ENCODE assay signal across 10 cellular contexts in the genomic region with DNA sequence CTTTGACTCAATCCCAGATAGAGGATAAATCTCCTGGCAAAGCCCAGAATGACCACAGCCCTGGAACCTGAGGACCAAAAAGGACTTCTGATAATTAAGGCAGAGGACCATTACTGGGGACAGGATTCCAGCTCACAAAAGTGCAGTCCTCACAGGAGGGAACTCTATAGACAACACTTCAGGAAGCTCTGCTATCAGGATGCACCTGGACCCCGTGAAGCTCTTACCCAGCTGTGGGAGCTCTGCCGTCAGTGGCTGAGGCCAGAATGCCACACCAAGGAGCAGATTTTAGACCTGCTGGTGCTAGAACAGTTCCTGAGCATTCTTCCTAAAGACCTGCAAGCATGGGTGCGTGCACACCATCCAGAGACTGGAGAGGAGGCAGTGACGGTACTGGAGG. TPM values are rescaled to one million over a fixed set of nuclear protein-coding genes. Genes with fewer than 3 reads are reported as not detected.
DNase-seq lines count a peak whose midpoint lies in the region; ATAC-seq and TF ChIP-seq lines count a peak whose summit lies in the region.
"Had no signal": no experiment of that assay in that cellular context is flagged by ENCODE, and none has a peak within 500 bp of the region (broad histone marks: within the 10 kb centered on the region; RNA-seq: fewer than 3 reads in every experiment).

No MANE protein-coding gene starts in this region.

- no TSS peak for BruUV-seq in HCT116 (replicated peaks; lab: Mats Ljungman, UMichigan)

- peaks cover 58% of the 10 kb centered on the region for H3K4me1 Mint-ChIP-seq in CD4-positive, alpha-beta T cell (ENCODE audit: low read depth)
- H3K4me1 Mint-ChIP-seq in activated T-helper 2 cell treated with anti-CD3 and anti-CD28 coated beads, Interferon-gamma antibody, Interleukin-2, Interleukin-4, amounts not matched to agents 10 μg/mL and 5 μg/mL and 100 μg/mL, durations not matched to agents 14 hours and 24 hours and 36 hours (ENCODE audit: low read depth), result peaks cover 36% of the 10 kb centered on the region
- H3K4me1 Mint-ChIP-seq in naive thymus-derived CD4-positive, alpha-beta T cell, result peaks cover 35 to 63% (median 52%) of the 10 kb centered on the region in 7 donors

- H3K9ac ChIP-seq in HCT116 (ENCODE audit: low read length), result peak overlapping the region; percentile 60
- peak overlapping the region in 1 of 2 donors; percentile 77 for H3K9ac ChIP-seq in colonic mucosa (ENCODE audit: low read depth in 2 of 2, low read length in 2 of 2)

- H3K27me3 ChIP-seq in CD4-positive, alpha-beta T cell (ENCODE audit: control insufficient read depth, insufficient read depth, low read length), result no peaks in the 10 kb centered on the region
- H3K27me3 ChIP-seq in HCT116 (ENCODE audit: insufficient read depth, low read length), result no peaks in the 10 kb centered on the region
- H3K27me3 ChIP-seq in naive thymus-derived CD4-positive, alpha-beta T cell (ENCODE audit: control insufficient read depth in 2 of 2, insufficient read depth in 2 of 2, low read length in 2 of 2), result no peaks in the 10 kb centered on the region
- no peaks in the 10 kb centered on the region for H3K27me3 ChIP-seq in colonic mucosa

- H3K9me2 ChIP-seq in HCT116 (ENCODE audit: insufficient read depth), result no peaks in the 10 kb centered on the region

- peak in 1 of 10 experiments; percentile 26 for DNase-seq in CD4-positive, alpha-beta T cell
- no peak for DNase-seq in HCT116 (ENCODE audit: low read depth, low spot score)
- no peak for DNase-seq in activated T-helper 2 cell treated with anti-CD3 and anti-CD28 coated beads, Interferon-gamma antibody, Interleukin-2, Interleukin-4, amounts not matched to agents 10 μg/mL and 5 μg/mL and 100 μg/mL, durations not matched to agents 14 hours and 24 hours and 36 hours (ENCODE audit: low spot score)
- peak in 5 of 9 donors; percentile 11 to 28 (median 15) for DNase-seq in naive thymus-derived CD4-positive, alpha-beta T cell
- DNase-seq in colonic mucosa, result no peak
- DNase-seq in COLO829 (ENCODE audit: low spot score), result no peak
- DNase-seq: effector CD8-positive, alpha-beta T cell; retina had no signal

- peak overlapping the region; percentile 83 for H3K4me3 Mint-ChIP-seq in CD4-positive, alpha-beta T cell
- peak overlapping the region; percentile 92 for H3K4me3 Mint-ChIP-seq in activated T-helper 2 cell treated with anti-CD3 and anti-CD28 coated beads, Interferon-gamma antibody, Interleukin-2, Interleukin-4, amounts not matched to agents 10 μg/mL and 5 μg/mL and 100 μg/mL, durations not matched to agents 14 hours and 24 hours and 36 hours (ENCODE audit: low read depth)
- peak overlapping the region; percentile 80 to 98 (median 95) for H3K4me3 Mint-ChIP-seq in naive thymus-derived CD4-positive, alpha-beta T cell

- H4K20me1 ChIP-seq in HCT116 (ENCODE audit: insufficient read depth), result no peaks in the 10 kb centered on the region

- H3K27me3 Mint-ChIP-seq in CD4-positive, alpha-beta T cell, result no peaks in the 10 kb centered on the region
- H3K27me3 Mint-ChIP-seq in activated T-helper 2 cell treated with anti-CD3 and anti-CD28 coated beads, Interferon-gamma antibody, Interleukin-2, Interleukin-4, amounts not matched to agents 10 μg/mL and 5 μg/mL and 100 μg/mL, durations not matched to agents 14 hours and 24 hours and 36 hours (ENCODE audit: low read depth), result no peaks in the 10 kb centered on the region
- H3K27me3 Mint-ChIP-seq in naive thymus-derived CD4-positive, alpha-beta T cell, result no peaks in the 10 kb centered on the region

- peaks cover 62% of the 10 kb centered on the region for H3K79me2 ChIP-seq in HCT116 (ENCODE audit: insufficient read depth, low read length)

- CTCF ChIA-PET in CD4-positive, alpha-beta T cell (lab: Charles Lee), result interaction anchor here (1.0 to 2.3 kb wide), 2 partner anchors 17 to 20 kb away, joined by 3 to 7 read pairs; partner anchors contain the start of gene ZKSCAN8
- CTCF ChIA-PET in HCT116 (lab: Charles Lee), result no interaction called here
- CTCF ChIA-PET in naive thymus-derived CD4-positive, alpha-beta T cell (lab: Charles Lee), result interaction anchor here (0.7 to 2.1 kb wide), 3 partner anchors 11 to 231 kb away, joined by 3 to 4 read pairs (median 4); no protein-coding TSS in a partner anchor

- RAD21 ChIA-PET in HCT116 (lab: Charles Lee; ENCODE audit: low non-redundant PET in 1 of 2, low total read pairs in 2 of 2, uncharacterized antibody in 2 of 2, unreplicated experiment in 2 of 2), result no interaction called here

- no peak for TF ChIP-seq CTCF in CD4-positive, alpha-beta T cell (IDR thresholded peaks at IDR 0.05)
- no peak for TF ChIP-seq CTCF in HCT116 (IDR thresholded peaks at IDR 0.05 in 2 of 3, conservative IDR thresholded peaks at IDR 0.05 in 1 of 3; ENCODE audit: borderline replicate concordance in 1 of 3, insufficient read depth in 1 of 3, low read depth in 2 of 3, low read length in 2 of 3)
- TF ChIP-seq CTCF in colonic mucosa (IDR thresholded peaks at IDR 0.05), result no peak

- no peaks in the 10 kb centered on the region for H3K9me3 ChIP-seq in CD4-positive, alpha-beta T cell (ENCODE audit: control insufficient read depth, low read length)
- no peaks in the 10 kb centered on the region for H3K9me3 ChIP-seq in HCT116 (ENCODE audit: control insufficient read depth in 1 of 2, insufficient read depth in 1 of 2, low read depth in 1 of 2, low read length in 2 of 2)
- H3K9me3 ChIP-seq in naive thymus-derived CD4-positive, alpha-beta T cell (ENCODE audit: control insufficient read depth in 2 of 3, low read length in 3 of 3), result no peaks in the 10 kb centered on the region
- H3K9me3 ChIP-seq in colonic mucosa, result no peaks in the 10 kb centered on the region

- peaks cover 7 to 12% of the 10 kb centered on the region in 2 experiments; a peak in 2 of 4 replicates for H3K4me1 ChIP-seq in HCT116 (ENCODE audit: control insufficient read depth in 1 of 2, insufficient read depth in 2 of 2, low read length in 2 of 2)
- peaks cover 12 to 16% of the 10 kb centered on the region in 2 donors for H3K4me1 ChIP-seq in naive thymus-derived CD4-positive, alpha-beta T cell (ENCODE audit: control insufficient read depth in 2 of 2, insufficient read depth in 2 of 2, low read length in 2 of 2)
- H3K4me1 ChIP-seq in colonic mucosa, result peaks cover 3% of the 10 kb centered on the region

- intact Hi-C loops in CD4-positive, alpha-beta T cell (cut with DNase I, micrococcal nuclease), result loop anchor here in 1 of 2 experiments (1.0 kb wide), 3 partner anchors 12 to 44 kb away; partner anchors contain the start of gene ZKSCAN8
- intact Hi-C loops in HCT116 (cut with micrococcal nuclease) (loop anchor here (2.0 kb wide), 1 partner anchor 15 kb away; the partner anchor contains the start of gene ZKSCAN8), colonic mucosa (cut with DNase I) (no loop called here)
- intact Hi-C loops in activated T-helper 2 cell treated with anti-CD3 and anti-CD28 coated beads, Interferon-gamma antibody, Interleukin-2, Interleukin-4, amounts not matched to agents 10 μg/mL and 5 μg/mL and 100 μg/mL, durations not matched to agents 14 hours and 24 hours and 36 hours (cut with micrococcal nuclease), result loop anchor here (2.0 kb wide), 1 partner anchor 21 kb away; no protein-coding TSS in a partner anchor
- intact Hi-C loops in naive thymus-derived CD4-positive, alpha-beta T cell (cut with micrococcal nuclease), result no loop called here

- H3K4me2 ChIP-seq in HCT116 (ENCODE audit: low read length), result peak overlapping the region; percentile 76

- no peak overlapping the region for H2AFZ ChIP-seq in HCT116 (ENCODE audit: low read depth, low read length, poor library complexity, severe bottlenecking)

- peak overlapping the region; percentile 84 for H3K27ac ChIP-seq in CD4-positive, alpha-beta T cell (ENCODE audit: low read depth, low read length)
- H3K27ac ChIP-seq in HCT116 (ENCODE audit: low read depth, low read length) (no peak overlapping the region), colonic mucosa (no peak overlapping the region)
- H3K27ac ChIP-seq in naive thymus-derived CD4-positive, alpha-beta T cell (ENCODE audit: low read depth, low read length), result peak overlapping the region; percentile 93

- TF ChIP-seq RAD21 in HCT116 (IDR thresholded peaks at IDR 0.05; ENCODE audit: low read depth), result no peak

- H3K36me3 Mint-ChIP-seq in CD4-positive, alpha-beta T cell (ENCODE audit: low read depth), result peaks cover 50% of the 10 kb centered on the region
- peaks cover 46% of the 10 kb centered on the region for H3K36me3 Mint-ChIP-seq in activated T-helper 2 cell treated with anti-CD3 and anti-CD28 coated beads, Interferon-gamma antibody, Interleukin-2, Interleukin-4, amounts not matched to agents 10 μg/mL and 5 μg/mL and 100 μg/mL, durations not matched to agents 14 hours and 24 hours and 36 hours (ENCODE audit: low read depth)
- H3K36me3 Mint-ChIP-seq in naive thymus-derived CD4-positive, alpha-beta T cell, result peaks cover 0 to 31% (median 6%) of the 10 kb centered on the region in 5 donors

- no peak for TF ChIP-seq POLR2A in HCT116 (IDR thresholded peaks at IDR 0.05; ENCODE audit: borderline replicate concordance, extremely low read depth, insufficient read depth, insufficient read length)

- peak overlapping the region; percentile 95 for H3K27ac Mint-ChIP-seq in CD4-positive, alpha-beta T cell
- H3K27ac Mint-ChIP-seq in activated T-helper 2 cell treated with anti-CD3 and anti-CD28 coated beads, Interferon-gamma antibody, Interleukin-2, Interleukin-4, amounts not matched to agents 10 μg/mL and 5 μg/mL and 100 μg/mL, durations not matched to agents 14 hours and 24 hours and 36 hours, result peak overlapping the region; percentile 75
- peak overlapping the region; percentile 83 to 99 (median 96) for H3K27ac Mint-ChIP-seq in naive thymus-derived CD4-positive, alpha-beta T cell

- peak; percentile 30 for ATAC-seq in CD4-positive, alpha-beta T cell (ENCODE audit: poor library complexity)
- ATAC-seq in HCT116 (no peak), HG02588 (IDR thresholded peaks at IDR 0.05; ENCODE audit: unreplicated experiment) (no peak), HG03442 (IDR thresholded peaks at IDR 0.05; ENCODE audit: unreplicated experiment) (no peak)
- peak; percentile 33 for ATAC-seq in naive thymus-derived CD4-positive, alpha-beta T cell

- POLR2A ChIA-PET in CD4-positive, alpha-beta T cell (lab: Charles Lee), result interaction anchor here (0.9 to 3.0 kb wide), 10 partner anchors 11 to 287 kb away, joined by 3 to 71 read pairs (median 4); partner anchors contain the start of genes ZKSCAN3, ZKSCAN8 and ZSCAN26
- POLR2A ChIA-PET in HCT116 (lab: Charles Lee), result interaction anchor here (1.2 to 2.7 kb wide), 2 partner anchors 15 to 16 kb away, joined by 5 to 21 read pairs; partner anchors contain the start of gene ZKSCAN8
- POLR2A ChIA-PET in naive thymus-derived CD4-positive, alpha-beta T cell (lab: Charles Lee), result interaction anchor here (0.9 to 7.6 kb wide), 4 partner anchors 14 to 232 kb away, joined by 3 to 75 read pairs (median 4); partner anchors contain the start of gene ZKSCAN8

- H3K4me3 ChIP-seq in HCT116 (replicated peaks in 1 of 2; ENCODE audit: low read depth in 1 of 2, low read length in 2 of 2) (peak overlapping the region; percentile 73 to 79), colonic mucosa (no peak overlapping the region)
- H3K4me3 ChIP-seq in naive thymus-derived CD4-positive, alpha-beta T cell (ENCODE audit: low read length), result peak overlapping the region; percentile 19

- H3K36me3 ChIP-seq in HCT116 (ENCODE audit: control insufficient read depth in 1 of 2, insufficient read depth in 2 of 2, low read length in 2 of 2), result peaks cover 13 to 26% of the 10 kb centered on the region in 2 experiments; a peak in 3 of 4 replicates
- H3K36me3 ChIP-seq in naive thymus-derived CD4-positive, alpha-beta T cell (ENCODE audit: control insufficient read depth in 2 of 3, insufficient read depth in 3 of 3, low read length in 3 of 3), result peaks cover 0 to 21% (median 0%) of the 10 kb centered on the region in 3 experiments
- H3K36me3 ChIP-seq in colonic mucosa, result peaks cover 3% of the 10 kb centered on the region

- H3K9me3 Mint-ChIP-seq in CD4-positive, alpha-beta T cell, result no peaks in the 10 kb centered on the region
- H3K9me3 Mint-ChIP-seq in activated T-helper 2 cell treated with anti-CD3 and anti-CD28 coated beads, Interferon-gamma antibody, Interleukin-2, Interleukin-4, amounts not matched to agents 10 μg/mL and 5 μg/mL and 100 μg/mL, durations not matched to agents 14 hours and 24 hours and 36 hours, result no peaks in the 10 kb centered on the region
- no peaks in the 10 kb centered on the region for H3K9me3 Mint-ChIP-seq in naive thymus-derived CD4-positive, alpha-beta T cell

RNA-seq across cellular contexts. Expression of gene ZSCAN16, which starts 1.0 kb away (rescaled TPM):
- 1 to 10 TPM; 7.3 to 7.4 TPM for total RNA-seq in CD4-positive, alpha-beta T cell
- total RNA-seq in HCT116 (2021; ENCODE audit: unreplicated experiment), result 5.0 TPM
- 4.0 and 7.8 TPM in 2 replicates for polyA plus RNA-seq in HCT116 (2012)
- total RNA-seq in activated T-helper 2 cell treated with anti-CD3 and anti-CD28 coated beads, Interferon-gamma antibody, Interleukin-2, Interleukin-4, amounts not matched to agents 10 μg/mL and 5 μg/mL and 100 μg/mL, durations not matched to agents 14 hours and 24 hours and 36 hours, result 4.0 TPM in 2 replicates
- total RNA-seq in naive thymus-derived CD4-positive, alpha-beta T cell, result 10 to 100 TPM in 2 of 5 experiments, 1 to 10 TPM in 3; 6.4 to 13.9 (median 7.6) TPM
- polyA plus RNA-seq in naive thymus-derived CD4-positive, alpha-beta T cell, result 10 to 100 TPM; 13.6 to 15.7 TPM
- 1 to 10 TPM; 8.3 to 8.7 TPM for total RNA-seq in colonic mucosa

RNA-seq across cellular contexts. Expression of gene ZKSCAN8, which starts 16.3 kb away (rescaled TPM):
- 10 to 100 TPM; 23.2 to 25.1 TPM for total RNA-seq in CD4-positive, alpha-beta T cell
- total RNA-seq in HCT116 (2021; ENCODE audit: unreplicated experiment) (20.7 TPM), colonic mucosa (10 to 100 TPM in 1 of 2 donors, 1 to 10 TPM in 1; 7.6 to 12.2 TPM)
- polyA plus RNA-seq in HCT116 (2012), result 8.4 and 10.2 TPM in 2 replicates
- total RNA-seq in activated T-helper 2 cell treated with anti-CD3 and anti-CD28 coated beads, Interferon-gamma antibody, Interleukin-2, Interleukin-4, amounts not matched to agents 10 μg/mL and 5 μg/mL and 100 μg/mL, durations not matched to agents 14 hours and 24 hours and 36 hours, result 17.9 and 20.8 TPM in 2 replicates
- total RNA-seq in naive thymus-derived CD4-positive, alpha-beta T cell, result 10 to 100 TPM; 23.8 to 46.7 (median 25.7) TPM
- polyA plus RNA-seq in naive thymus-derived CD4-positive, alpha-beta T cell, result 1 to 10 TPM in 1 of 2 donors, under 1 TPM in 1; 0.52 to 3.3 TPM

RNA-seq across cellular contexts. Expression of gene ZNF165, which starts 45.0 kb away (rescaled TPM):
- 1 to 10 TPM; 5.1 to 5.5 TPM for total RNA-seq in CD4-positive, alpha-beta T cell
- total RNA-seq in HCT116 (2021; ENCODE audit: unreplicated experiment) (11.2 TPM), colonic mucosa (1 to 10 TPM; 5.3 to 9.9 TPM)
- polyA plus RNA-seq in HCT116 (2012), result 7.7 and 11.3 TPM in 2 replicates
- total RNA-seq in activated T-helper 2 cell treated with anti-CD3 and anti-CD28 coated beads, Interferon-gamma antibody, Interleukin-2, Interleukin-4, amounts not matched to agents 10 μg/mL and 5 μg/mL and 100 μg/mL, durations not matched to agents 14 hours and 24 hours and 36 hours, result 0.34 TPM in 2 replicates
- 1 to 10 TPM in 2 of 5 experiments, under 1 TPM in 3; 0.41 to 6.5 (median 0.92) TPM for total RNA-seq in naive thymus-derived CD4-positive, alpha-beta T cell
- polyA plus RNA-seq in naive thymus-derived CD4-positive, alpha-beta T cell, result 1 to 10 TPM; 1.1 to 1.6 TPM

Comparison
In these comparisons a context has a peak if more than half of its experiments do, and no peak if none do; other contexts are left out.
1. ATAC-seq: peak in CD4-positive, alpha-beta T cell (single experiment) and naive thymus-derived CD4-positive, alpha-beta T cell (single experiment); none in HCT116 (single experiment), HG02588 (single experiment) and HG03442 (single experiment).
2. DNase-seq: peak in naive thymus-derived CD4-positive, alpha-beta T cell (5 of 9); none in HCT116 (single experiment), activated T-helper 2 cell treated with anti-CD3 and anti-CD28 coated beads, Interferon-gamma antibody, Interleukin-2, Interleukin-4, amounts not matched to agents 10 μg/mL and 5 μg/mL and 100 μg/mL, durations not matched to agents 14 hours and 24 hours and 36 hours (single experiment), colonic mucosa (single experiment) and COLO829 (single experiment).
3. H3K27ac ChIP-seq: peak in CD4-positive, alpha-beta T cell (single experiment) and naive thymus-derived CD4-positive, alpha-beta T cell (single experiment); none in HCT116 (single experiment) and colonic mucosa (single experiment).
4. intact Hi-C loops: an anchor here in HCT116 (2.0 kb wide) and activated T-helper 2 cell treated with anti-CD3 and anti-CD28 coated beads, Interferon-gamma antibody, Interleukin-2, Interleukin-4, amounts not matched to agents 10 μg/mL and 5 μg/mL and 100 μg/mL, durations not matched to agents 14 hours and 24 hours and 36 hours (2.0 kb wide); none called in naive thymus-derived CD4-positive, alpha-beta T cell and colonic mucosa.
5. Peak in every context shown above with its lines, with median percentiles within 50 percentile points of each other: H3K27ac Mint-ChIP-seq and H3K4me3 Mint-ChIP-seq.